Comparison of ENCODE assay signal across 8 cellular contexts in genomic region chr7:127588697-127589482, GRCh38. TPM values are rescaled to one million over a fixed set of nuclear protein-coding genes. Genes with fewer than 3 reads are reported as not detected.
DNase-seq lines count a peak whose midpoint lies in the region; ATAC-seq and TF ChIP-seq lines count a peak whose summit lies in the region.

No MANE protein-coding gene starts in this region.

- no peaks in the 10 kb centered on the region for H3K9me3 Mint-ChIP-seq in activated naive CD4-positive, alpha-beta T cell treated with anti-CD3 and anti-CD28 coated beads, Interleukin-2, amount 10 ng/mL, durations not matched to agents 7 days and 5 days
- peaks cover 6% of the 10 kb centered on the region for H3K9me3 Mint-ChIP-seq in neural crest cell

- ATAC-seq in GM19023 (IDR thresholded peaks at IDR 0.05; ENCODE audit: unreplicated experiment), result peak; percentile 12
- peak; percentile 3 for ATAC-seq in HG03159 (IDR thresholded peaks at IDR 0.05; ENCODE audit: unreplicated experiment)

- peak overlapping the region; percentile 85 for H3K4me3 Mint-ChIP-seq in activated naive CD4-positive, alpha-beta T cell treated with anti-CD3 and anti-CD28 coated beads, Interleukin-2, amount 10 ng/mL, durations not matched to agents 7 days and 5 days
- H3K4me3 Mint-ChIP-seq in neural crest cell, result peak overlapping the region; percentile 95

- DNase-seq in C1 segment of cervical spinal cord (lab: John Stamatoyannopoulos, UW), result peak in 10 of 14 donors; percentile 25 to 65 (median 52)
- peak; percentile 11 for DNase-seq in NCI-H524 treated with DMSO at 0.1 percent for 48 hours (lab: John Stamatoyannopoulos, UW)
- peak; percentile 48 for DNase-seq in activated naive CD4-positive, alpha-beta T cell treated with anti-CD3 and anti-CD28 coated beads, Interleukin-2, amount 10 ng/mL, durations not matched to agents 7 days and 5 days
- peak; percentile 36 for DNase-seq in germinal center (ENCODE audit: low spot score)
- peak; percentile 56 for DNase-seq in neural crest cell (ENCODE audit: low read depth, low spot score)
- DNase-seq in GF-D8 (lab: John Stamatoyannopoulos, UW), result no peak

- peaks cover 39% of the 10 kb centered on the region for H3K4me1 Mint-ChIP-seq in activated naive CD4-positive, alpha-beta T cell treated with anti-CD3 and anti-CD28 coated beads, Interleukin-2, amount 10 ng/mL, durations not matched to agents 7 days and 5 days
- peaks cover 34% of the 10 kb centered on the region for H3K4me1 Mint-ChIP-seq in neural crest cell

- peak overlapping the region; percentile 87 for H3K27ac Mint-ChIP-seq in activated naive CD4-positive, alpha-beta T cell treated with anti-CD3 and anti-CD28 coated beads, Interleukin-2, amount 10 ng/mL, durations not matched to agents 7 days and 5 days
- peak overlapping the region; percentile 70 for H3K27ac Mint-ChIP-seq in neural crest cell (ENCODE audit: unreplicated experiment)

- H3K36me3 Mint-ChIP-seq in activated naive CD4-positive, alpha-beta T cell treated with anti-CD3 and anti-CD28 coated beads, Interleukin-2, amount 10 ng/mL, durations not matched to agents 7 days and 5 days, result peaks cover 21% of the 10 kb centered on the region
- H3K36me3 Mint-ChIP-seq in neural crest cell (ENCODE audit: low read depth), result peaks cover 12% of the 10 kb centered on the region

- no peaks in the 10 kb centered on the region for H3K27me3 Mint-ChIP-seq in activated naive CD4-positive, alpha-beta T cell treated with anti-CD3 and anti-CD28 coated beads, Interleukin-2, amount 10 ng/mL, durations not matched to agents 7 days and 5 days
- H3K27me3 Mint-ChIP-seq in neural crest cell (ENCODE audit: low read depth), result no peaks in the 10 kb centered on the region

- CTCF ChIA-PET in activated naive CD4-positive, alpha-beta T cell treated with anti-CD3 and anti-CD28 coated beads, Interleukin-2, amount 10 ng/mL, durations not matched to agents 7 days and 5 days (lab: Charles Lee), result interaction anchor here (1.3 kb wide), 1 partner anchor 9 kb away, joined by 3 read pairs; no protein-coding TSS in a partner anchor

- TF ChIP-seq CTCF in neural crest cell (conservative IDR thresholded peaks at IDR 0.05), result peak; percentile 57

RNA-seq across cellular contexts. Expression of gene ARF5, which starts 0.7 kb away (rescaled TPM):
- 151 and 160 TPM in 2 replicates for total RNA-seq in neural crest cell

RNA-seq across cellular contexts. Expression of gene GCC1, which starts 3.5 kb away (rescaled TPM):
- 15.3 and 16.4 TPM in 2 replicates for total RNA-seq in neural crest cell

RNA-seq across cellular contexts. Expression of gene FSCN3, which starts 4.6 kb away (rescaled TPM):
- total RNA-seq in neural crest cell, result 1.4 and 2.0 TPM in 2 replicates

RNA-seq across cellular contexts. Expression of gene PAX4, which starts 29.1 kb away (rescaled TPM):
- total RNA-seq in neural crest cell, result not detected in 2 replicates
